ENCODE assay signal across 16 cellular contexts in the genomic region with DNA sequence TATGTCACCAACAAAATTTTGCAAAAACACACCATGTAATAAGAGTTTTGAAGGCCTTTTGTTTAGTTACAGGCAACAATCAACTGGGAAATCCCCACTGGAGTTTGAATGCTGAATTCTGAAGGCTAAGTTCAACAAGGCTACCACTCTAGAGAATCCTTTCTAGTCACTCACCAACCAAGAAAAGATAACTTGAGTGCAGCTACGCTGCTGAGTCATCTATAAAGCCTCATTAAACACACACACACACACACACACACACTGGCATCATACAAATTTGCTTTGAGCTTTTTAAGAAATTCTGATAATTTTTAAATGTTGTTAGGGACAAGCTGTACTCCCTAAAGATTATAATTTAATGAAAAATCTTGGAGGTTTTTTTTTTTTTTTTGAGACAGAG.
DNase-seq lines count a peak whose midpoint lies in the region; ATAC-seq and TF ChIP-seq lines count a peak whose summit lies in the region.
"Had no signal": no experiment of that assay in that cellular context is flagged by ENCODE, and none has a peak within 500 bp of the region (broad histone marks: within the 10 kb centered on the region; RNA-seq: fewer than 3 reads in every experiment).

No MANE protein-coding gene starts in this region.

- CTCF ChIA-PET in A673 (lab: Charles Lee): no interaction called here

- H3K9me3 ChIP-seq in Peyer's patch (no peaks in the 10 kb centered on the region), A673 (ENCODE audit: low read depth, low read length, poor library complexity, severe bottlenecking) (no peaks in the 10 kb centered on the region)

- no peak overlapping the region for H3K4me3 ChIP-seq in Peyer's patch
- H3K4me3 ChIP-seq in A673 (ENCODE audit: low read depth, low read length, poor library complexity, severe bottlenecking): no peak overlapping the region
- H3K4me3 ChIP-seq: GM23338 had no signal

- H3K27ac ChIP-seq in Peyer's patch (no peak overlapping the region), A673 (ENCODE audit: low read depth, low read length, poor library complexity, severe bottlenecking) (no peak overlapping the region)
- H3K27ac ChIP-seq: VCaP had no signal

- in situ Hi-C loops in Caki2 (cut with HindIII; ENCODE audit: low pct_unique_long_range_greater_than_20kb, low sequenced_read_pairs): no loop called here

- intact Hi-C loops in A673 (cut with micrococcal nuclease; ENCODE audit: unreplicated experiment): no loop called here

- DNase-seq in Caki2 (ENCODE audit: low read depth): peak; percentile 74
- peak; percentile 17 for DNase-seq in HuH-7 (ENCODE audit: low spot score)
- DNase-seq in brain pericyte (ENCODE audit: low read depth, low spot score): peak; percentile 5
- DNase-seq in kidney tubule cell (ENCODE audit: low spot score): peak; percentile 92
- DNase-seq in Peyer's patch: no peak
- DNase-seq in A673 (ENCODE audit: low spot score): no peak
- no peak for DNase-seq in NCI-H146 (lab: John Stamatoyannopoulos, UW)
- DNase-seq: activated CD8-positive, alpha-beta memory T cell treated with anti-CD3 and anti-CD28 coated beads, Interleukin-2, amount 50 U/mL, for 4 hours; CD4-positive, alpha-beta memory T cell; endodermal cell; NCI-H524; stimulated activated CD4-positive, alpha-beta T cell treated with anti-CD3 and anti-CD28 coated beads, Interleukin-4, amount 100 ng/mL, for 4 hours had no signal

- ATAC-seq in HG02884 (IDR thresholded peaks at IDR 0.05; ENCODE audit: unreplicated experiment): no peak
- ATAC-seq: GM23338, Right ventricle myocardium inferior had no signal

- H3K36me3 ChIP-seq in Peyer's patch (no peaks in the 10 kb centered on the region), A673 (ENCODE audit: insufficient read depth, low read length, poor library complexity, severe bottlenecking) (no peaks in the 10 kb centered on the region)

- H3K4me1 ChIP-seq in Peyer's patch: no peaks in the 10 kb centered on the region
- no peaks in the 10 kb centered on the region for H3K4me1 ChIP-seq in A673 (ENCODE audit: insufficient read depth, low read length, poor library complexity, severe bottlenecking)

- TF ChIP-seq POLR2A in Peyer's patch (IDR thresholded peaks at IDR 0.05): no peak

- BruUV-seq in A673 (replicated peaks; lab: Mats Ljungman, UMichigan): no TSS peak

- POLR2A ChIA-PET in A673 (lab: Charles Lee; ENCODE audit: low non-redundant PET): no interaction called here

- no peaks in the 10 kb centered on the region for H3K27me3 ChIP-seq in Peyer's patch
- no peaks in the 10 kb centered on the region for H3K27me3 ChIP-seq in A673 (replicated peaks; ENCODE audit: insufficient read depth, low read depth, low read length, poor library complexity)

- TF ChIP-seq CTCF in Peyer's patch (IDR thresholded peaks at IDR 0.05) (no peak), A673 (conservative IDR thresholded peaks at IDR 0.05; ENCODE audit: low read depth, low read length) (no peak)

Comparison
In these comparisons a context has a peak if more than half of its experiments do, and no peak if none do; other contexts are left out.
1. DNase-seq: peak in Caki2 (single experiment), HuH-7 (single experiment), brain pericyte (single experiment) and kidney tubule cell (single experiment); none in Peyer's patch (0 of 3), A673 (single experiment) and NCI-H146 (single experiment).